In genomic region chr14:34614638-34615037, GRCh38 we compare ENCODE assay signal across 19 cellular contexts. TPM values are rescaled to one million over a fixed set of nuclear protein-coding genes. Genes with fewer than 3 reads are reported as not detected.
DNase-seq lines count a peak whose midpoint lies in the region; ATAC-seq and TF ChIP-seq lines count a peak whose summit lies in the region.
"Had no signal": no experiment of that assay in that cellular context is flagged by ENCODE, and none has a peak within 500 bp of the region (broad histone marks: within the 10 kb centered on the region; RNA-seq: fewer than 3 reads in every experiment).

No MANE protein-coding gene starts in this region.

- no peaks in the 10 kb centered on the region for H3K27me3 Mint-ChIP-seq in activated naive CD4-positive, alpha-beta T cell treated with anti-CD3 and anti-CD28 coated beads, Interleukin-2, amount 50 U/mL, for 24 hours
- H3K27me3 Mint-ChIP-seq in T-cell, result no peaks in the 10 kb centered on the region
- no peaks in the 10 kb centered on the region for H3K27me3 Mint-ChIP-seq in central memory CD8-positive, alpha-beta T cell
- H3K27me3 Mint-ChIP-seq in type B pancreatic cell, result no peaks in the 10 kb centered on the region

- ATAC-seq in activated naive CD4-positive, alpha-beta T cell treated with anti-CD3 and anti-CD28 coated beads, Interleukin-2, amount 50 U/mL, for 72 hours, result no peak
- peak; percentile 41 to 51 (median 48) for ATAC-seq in T-cell (replicated peaks in 1 of 4)
- ATAC-seq in central memory CD8-positive, alpha-beta T cell (replicated peaks; ENCODE audit: extremely low read depth, poor library complexity, severe bottlenecking), result peak; percentile 24
- ATAC-seq in left lobe of liver, result no peak
- ATAC-seq: sciatic nerve had no signal

- POLR2A ChIA-PET in T-cell (lab: Charles Lee), result no interaction called here

- no peak for DNase-seq in activated naive CD4-positive, alpha-beta T cell treated with anti-CD3 and anti-CD28 coated beads, Interleukin-2, amount 50 U/mL, for 72 hours (ENCODE audit: low spot score in 2 of 2)
- DNase-seq in T-cell (no peak), type B pancreatic cell (ENCODE audit: extremely low spot score, unreplicated experiment) (peak; percentile 6), nucleus accumbens (lab: John Stamatoyannopoulos, UW) (no peak), left lobe of liver (ENCODE audit: low spot score) (no peak)
- DNase-seq in central memory CD8-positive, alpha-beta T cell (ENCODE audit: low spot score in 2 of 2), result no peak
- DNase-seq: activated CD4-positive, alpha-beta T cell treated with anti-CD3 and anti-CD28 coated beads, Interleukin-2, amount 50 U/mL, for 48 hours; amygdala; C1 segment of cervical spinal cord; dermis blood vessel endothelial cell; glutamatergic neuron; Karpas-422; NCI-H187; NCI-H69; SK-N-SH; stimulated activated CD4-positive, alpha-beta T cell treated with anti-CD3 and anti-CD28 coated beads, Interleukin-15, amount 100 ng/mL, for 24 hours had no signal

- H3K4me3 Mint-ChIP-seq in activated naive CD4-positive, alpha-beta T cell treated with anti-CD3 and anti-CD28 coated beads, Interleukin-2, amount 50 U/mL, for 24 hours, result no peak overlapping the region
- H3K4me3 Mint-ChIP-seq in T-cell (no peak overlapping the region), type B pancreatic cell (no peak overlapping the region)
- no peak overlapping the region for H3K4me3 Mint-ChIP-seq in central memory CD8-positive, alpha-beta T cell
- H3K4me3 Mint-ChIP-seq: T-helper 2 cell treated with Interferon-gamma antibody and Interleukin-4, amounts not matched to agents 5 μg/mL and 100 μg/mL, for 36 hours had no signal

- peaks cover 10% of the 10 kb centered on the region for H3K36me3 Mint-ChIP-seq in activated naive CD4-positive, alpha-beta T cell treated with anti-CD3 and anti-CD28 coated beads, Interleukin-2, amount 50 U/mL, for 24 hours
- H3K36me3 Mint-ChIP-seq in activated naive CD4-positive, alpha-beta T cell treated with anti-CD3 and anti-CD28 coated beads, Interleukin-2, amount 50 U/mL, for 72 hours, result peaks cover 0 to 19% of the 10 kb centered on the region in 2 donors
- H3K36me3 Mint-ChIP-seq in T-cell, result peaks cover 10% of the 10 kb centered on the region
- H3K36me3 Mint-ChIP-seq in central memory CD8-positive, alpha-beta T cell (ENCODE audit: insufficient read depth), result peaks cover 29% of the 10 kb centered on the region
- peaks cover 14% of the 10 kb centered on the region for H3K36me3 Mint-ChIP-seq in type B pancreatic cell

- TF ChIP-seq CTCF in type B pancreatic cell (conservative IDR thresholded peaks at IDR 0.05), result no peak

- H3K27ac Mint-ChIP-seq in activated naive CD4-positive, alpha-beta T cell treated with anti-CD3 and anti-CD28 coated beads, Interleukin-2, amount 50 U/mL, for 24 hours, result peak overlapping the region; percentile 87
- H3K27ac Mint-ChIP-seq in activated naive CD4-positive, alpha-beta T cell treated with anti-CD3 and anti-CD28 coated beads, Interleukin-2, amount 50 U/mL, for 72 hours, result peak overlapping the region in 1 of 2 donors; percentile 84
- H3K27ac Mint-ChIP-seq in T-cell (peak overlapping the region; percentile 21 to 64), type B pancreatic cell (no peak overlapping the region)
- peak overlapping the region; percentile 85 for H3K27ac Mint-ChIP-seq in central memory CD8-positive, alpha-beta T cell (ENCODE audit: low read depth)
- H3K27ac Mint-ChIP-seq: T-helper 2 cell treated with Interferon-gamma antibody and Interleukin-4, amounts not matched to agents 5 μg/mL and 100 μg/mL, for 36 hours had no signal

- CTCF ChIA-PET in T-cell (lab: Charles Lee), result no interaction called here

- no peaks in the 10 kb centered on the region for H3K9me3 Mint-ChIP-seq in activated naive CD4-positive, alpha-beta T cell treated with anti-CD3 and anti-CD28 coated beads, Interleukin-2, amount 50 U/mL, for 24 hours
- H3K9me3 Mint-ChIP-seq in activated naive CD4-positive, alpha-beta T cell treated with anti-CD3 and anti-CD28 coated beads, Interleukin-2, amount 50 U/mL, for 72 hours, result no peaks in the 10 kb centered on the region
- no peaks in the 10 kb centered on the region for H3K9me3 Mint-ChIP-seq in T-cell
- H3K9me3 Mint-ChIP-seq in central memory CD8-positive, alpha-beta T cell, result no peaks in the 10 kb centered on the region
- no peaks in the 10 kb centered on the region for H3K9me3 Mint-ChIP-seq in type B pancreatic cell
- H3K9me3 Mint-ChIP-seq: T-helper 2 cell treated with Interferon-gamma antibody and Interleukin-4, amounts not matched to agents 5 μg/mL and 100 μg/mL, for 36 hours had no signal

- H3K4me1 Mint-ChIP-seq in activated naive CD4-positive, alpha-beta T cell treated with anti-CD3 and anti-CD28 coated beads, Interleukin-2, amount 50 U/mL, for 24 hours, result peaks cover 22% of the 10 kb centered on the region
- peaks cover 32 to 39% (median 35%) of the 10 kb centered on the region in 3 donors for H3K4me1 Mint-ChIP-seq in T-cell
- peaks cover 22% of the 10 kb centered on the region for H3K4me1 Mint-ChIP-seq in central memory CD8-positive, alpha-beta T cell
- H3K4me1 Mint-ChIP-seq in type B pancreatic cell (ENCODE audit: unreplicated experiment), result no peaks in the 10 kb centered on the region

RNA-seq across cellular contexts. Expression of gene SNX6, which starts 15.3 kb away (rescaled TPM):
- total RNA-seq in activated naive CD4-positive, alpha-beta T cell treated with anti-CD3 and anti-CD28 coated beads, Interleukin-2, amount 50 U/mL, for 72 hours, result 100 to 1,000 TPM in 1 of 2 donors, 10 to 100 TPM in 1; 78.0 to 109 TPM
- 10 to 100 TPM; 63.4 to 69.1 (median 64.6) TPM for total RNA-seq in T-cell
- total RNA-seq in type B pancreatic cell (ENCODE audit: low replicate concordance), result 77.1 and 83.9 TPM in 2 replicates
- 18.8 TPM for total RNA-seq in left lobe of liver

Comparison
In these comparisons a context has a peak if more than half of its experiments do, and no peak if none do; other contexts are left out.
1. ATAC-seq: peak in T-cell (4 of 4) and central memory CD8-positive, alpha-beta T cell (single experiment); none in activated naive CD4-positive, alpha-beta T cell treated with anti-CD3 and anti-CD28 coated beads, Interleukin-2, amount 50 U/mL, for 72 hours (0 of 2) and left lobe of liver (single experiment).